ENCODE assay signal across 8 cellular contexts in the genomic region with DNA sequence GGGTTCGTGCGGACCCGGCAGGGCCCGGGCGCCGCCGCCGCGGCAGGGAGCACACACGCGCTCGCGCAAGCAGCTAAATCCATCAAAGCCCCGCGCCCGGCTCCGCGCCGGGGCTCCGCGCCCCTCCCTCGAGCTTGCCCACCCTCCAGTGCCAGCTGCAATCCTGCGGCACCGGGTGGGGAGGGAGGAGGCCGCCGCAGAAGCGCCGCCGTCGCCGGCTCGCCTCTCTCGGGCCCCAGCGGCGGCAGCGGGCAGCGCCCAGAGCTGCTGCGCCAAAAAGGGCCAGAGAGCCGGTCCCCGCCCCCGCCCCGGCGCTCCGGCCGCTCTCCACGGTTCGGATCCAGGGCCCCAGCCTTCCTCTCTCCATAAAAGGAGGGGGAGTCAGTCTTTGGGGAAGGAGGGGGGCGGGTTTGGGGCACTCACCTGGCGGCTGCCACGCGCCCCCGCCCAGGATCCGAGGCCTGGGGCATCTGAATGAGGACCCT.
DNase-seq lines count a peak whose midpoint lies in the region; ATAC-seq, FAIRE-seq and TF ChIP-seq lines count a peak whose summit lies in the region.

No MANE protein-coding gene starts in this region.

- DNase-seq in EH (ENCODE audit: low read depth) (peak; percentile 77), HuH-7.5 (ENCODE audit: low spot score) (peak; percentile 87), glomerular visceral epithelial cell (ENCODE audit: extremely low spot score) (peak; percentile 64), nucleus accumbens (lab: John Stamatoyannopoulos, UW) (peak in 39 of 56 donors; percentile 20 to 88 (median 58)), D721Med (ENCODE audit: insufficient read length, low spot score) (no peak)
- DNase-seq in activated T-cell treated with anti-CD3 and anti-CD28 coated beads, Interleukin-2, amount 50 U/mL, for 24 hours, result peak; percentile 56
- no peak for DNase-seq in activated CD4-positive, alpha-beta T cell treated with anti-CD3 and anti-CD28 coated beads for 4 hours

- ATAC-seq in HG03196 (IDR thresholded peaks at IDR 0.05; ENCODE audit: unreplicated experiment), result no peak

- H3K9me3 Mint-ChIP-seq in activated T-cell treated with anti-CD3 and anti-CD28 coated beads, Interleukin-2, amount 50 U/mL, for 24 hours, result no peaks in the 10 kb centered on the region

- H3K4me3 Mint-ChIP-seq in activated T-cell treated with anti-CD3 and anti-CD28 coated beads, Interleukin-2, amount 50 U/mL, for 24 hours, result no peak overlapping the region

- peaks cover 25% of the 10 kb centered on the region for H3K4me1 Mint-ChIP-seq in activated T-cell treated with anti-CD3 and anti-CD28 coated beads, Interleukin-2, amount 50 U/mL, for 24 hours (ENCODE audit: low read depth)

- no peak overlapping the region for H3K27ac Mint-ChIP-seq in activated T-cell treated with anti-CD3 and anti-CD28 coated beads, Interleukin-2, amount 50 U/mL, for 24 hours

- FAIRE-seq in D721Med (lab: Jason Lieb, UNC), result no peak

- H3K36me3 Mint-ChIP-seq in activated T-cell treated with anti-CD3 and anti-CD28 coated beads, Interleukin-2, amount 50 U/mL, for 24 hours (ENCODE audit: low read depth), result no peaks in the 10 kb centered on the region

- TF ChIP-seq CTCF in D721Med (IDR thresholded peaks at IDR 0.05; ENCODE audit: insufficient read depth, missing control alignments), result no peak

- H3K27me3 Mint-ChIP-seq in activated T-cell treated with anti-CD3 and anti-CD28 coated beads, Interleukin-2, amount 50 U/mL, for 24 hours, result peaks cover 58% of the 10 kb centered on the region

Comparison
In these comparisons a context has a peak if more than half of its experiments do, and no peak if none do; other contexts are left out.
1. DNase-seq: peak in EH (single experiment), HuH-7.5 (single experiment), activated T-cell treated with anti-CD3 and anti-CD28 coated beads, Interleukin-2, amount 50 U/mL, for 24 hours (single experiment), glomerular visceral epithelial cell (single experiment) and nucleus accumbens (39 of 56); none in D721Med (single experiment) and activated CD4-positive, alpha-beta T cell treated with anti-CD3 and anti-CD28 coated beads for 4 hours (0 of 2).